ENCODE assay signal across 8 cellular contexts in genomic region chr18:76620326-76620813, GRCh38.
DNase-seq lines count a peak whose midpoint lies in the region; TF ChIP-seq lines count a peak whose summit lies in the region.

No MANE protein-coding gene starts in this region.

- H4K20me1 ChIP-seq in fibroblast of lung (ENCODE audit: control insufficient read depth, extremely low read depth, insufficient read depth, low read length), result no peaks in the 10 kb centered on the region

- H3K27ac ChIP-seq in fibroblast of lung (ENCODE audit: insufficient read depth, low read length) (peak overlapping the region; percentile 52), muscle layer of duodenum (ENCODE audit: low read length) (no peak overlapping the region), tibial artery (peak overlapping the region; percentile 46 to 52)

- TF ChIP-seq CTCF in GM12873 (IDR thresholded peaks at IDR 0.05; ENCODE audit: insufficient read depth, low read depth, low read length, missing control alignments) (peak; percentile 43), HFFc6 (IDR thresholded peaks at IDR 0.05) (peak; percentile 80), fibroblast of lung (conservative IDR thresholded peaks at IDR 0.05 in 1 of 2, IDR thresholded peaks at IDR 0.05 in 1 of 2; ENCODE audit: low read depth in 1 of 2, low read length in 2 of 2) (peak; percentile 66 to 71), tibial artery (IDR thresholded peaks at IDR 0.05) (peak; percentile 40 to 59)

- H3K4me3 Mint-ChIP-seq in HFFc6, result peak overlapping the region; percentile 86

- H3K9me3 Mint-ChIP-seq in HFFc6, result no peaks in the 10 kb centered on the region

- H3K4me3 ChIP-seq in fibroblast of lung (replicated peaks in 1 of 4; ENCODE audit: control extremely low read depth in 1 of 4, insufficient read depth in 1 of 4, low read depth in 3 of 4, low read length in 4 of 4) (peak overlapping the region; percentile 23 to 51 (median 42)), muscle layer of duodenum (ENCODE audit: low read depth in 1 of 2, low read length in 2 of 2) (peak overlapping the region; percentile 61 to 63), tibial artery (peak overlapping the region; percentile 41 to 49)

- H3K36me3 ChIP-seq in fibroblast of lung (ENCODE audit: control insufficient read depth, insufficient read depth, low read length) (no peaks in the 10 kb centered on the region), muscle layer of duodenum (ENCODE audit: control insufficient read depth in 1 of 2, insufficient read depth in 2 of 2, low read length in 2 of 2) (no peaks in the 10 kb centered on the region), tibial artery (no peaks in the 10 kb centered on the region)

- peak overlapping the region; percentile 92 for H3K4me2 ChIP-seq in fibroblast of lung (ENCODE audit: extremely low read depth, insufficient read depth, low read length)

- H3K79me2 ChIP-seq in fibroblast of lung (ENCODE audit: control insufficient read depth, insufficient read depth, low read length), result no peaks in the 10 kb centered on the region

- peak; percentile 69 for DNase-seq in HFFc6
- DNase-seq in NCI-H1417 treated with DMSO at 0.1 percent for 48 hours (lab: John Stamatoyannopoulos, UW), result peak; percentile 51
- peak; percentile 10 for DNase-seq in activated T-cell treated with anti-CD3 and anti-CD28 coated beads for 48 hours (ENCODE audit: low read depth)
- DNase-seq in fibroblast of lung (ENCODE audit: low read depth in 2 of 2), result peak; percentile 77 to 82
- DNase-seq in tibial artery, result peak; percentile 81 to 86
- no peak for DNase-seq in NK-92 (lab: John Stamatoyannopoulos, UW; ENCODE audit: unreplicated experiment)

- H3K36me3 Mint-ChIP-seq in HFFc6 (ENCODE audit: low read depth), result no peaks in the 10 kb centered on the region

- no peak overlapping the region for H3K9ac ChIP-seq in fibroblast of lung (ENCODE audit: insufficient read depth, low read length)

- intact Hi-C loops in tibial artery (cut with DNase I; ENCODE audit: low total_unique reads), result loop anchor here (5.0 kb wide), 1 partner anchor 218 kb away; no protein-coding TSS in a partner anchor

- H3K4me1 ChIP-seq in fibroblast of lung (ENCODE audit: control insufficient read depth, extremely low read depth, insufficient read depth, low read length) (peaks cover 10% of the 10 kb centered on the region), muscle layer of duodenum (ENCODE audit: control insufficient read depth in 1 of 2, insufficient read depth in 2 of 2, low read length in 2 of 2) (peaks cover 8 to 34% of the 10 kb centered on the region in 2 donors), tibial artery (peaks cover 0 to 24% (median 12%) of the 10 kb centered on the region in 4 donors)

- H3K9me3 ChIP-seq in fibroblast of lung (ENCODE audit: control insufficient read depth, insufficient read depth, low read depth, low read length) (no peaks in the 10 kb centered on the region), muscle layer of duodenum (ENCODE audit: control insufficient read depth in 1 of 2, low read length in 2 of 2) (no peaks in the 10 kb centered on the region), tibial artery (no peaks in the 10 kb centered on the region)

- peaks cover 41% of the 10 kb centered on the region for H3K4me1 Mint-ChIP-seq in HFFc6 (ENCODE audit: low read depth)

- peaks cover 7% of the 10 kb centered on the region for H3K27me3 Mint-ChIP-seq in HFFc6 (ENCODE audit: insufficient read depth)

- H3K27me3 ChIP-seq in fibroblast of lung (ENCODE audit: control insufficient read depth, insufficient read depth, low read length) (no peaks in the 10 kb centered on the region), muscle layer of duodenum (ENCODE audit: low read depth, low read length) (no peaks in the 10 kb centered on the region), tibial artery (peaks cover 0 to 3% of the 10 kb centered on the region in 2 donors)

- H3K27ac Mint-ChIP-seq in HFFc6, result peak overlapping the region; percentile 64; the same call in 1 of the 2 replicates

- H2AFZ ChIP-seq in fibroblast of lung (ENCODE audit: low read length), result peak overlapping the region; percentile 93
